Comparison of ENCODE assay signal across 11 cellular contexts in genomic region chr1:240399381-240399780, GRCh38.
DNase-seq lines count a peak whose midpoint lies in the region; ATAC-seq and TF ChIP-seq lines count a peak whose summit lies in the region.
"Had no signal": no experiment of that assay in that cellular context is flagged by ENCODE, and none has a peak within 500 bp of the region (broad histone marks: within the 10 kb centered on the region; RNA-seq: fewer than 3 reads in every experiment).

No MANE protein-coding gene starts in this region.

- H3K36me3 Mint-ChIP-seq in GM23338 (ENCODE audit: low read depth) = no peaks in the 10 kb centered on the region

- no peaks in the 10 kb centered on the region for H3K27me3 Mint-ChIP-seq in GM23338 (ENCODE audit: insufficient read depth, low read depth, poor library complexity)

- 25% methylated on average over 6 of the region's 6 CpGs for WGBS in SK-N-SH (ENCODE audit: low lambda C conversion rate)
- WGBS in gastroesophageal sphincter (ENCODE audit: low coverage in 1 of 2), 2 donors = 24 to 58% methylated on average over 4 of the region's 6 CpGs

- no peaks in the 10 kb centered on the region for H3K9me3 Mint-ChIP-seq in GM23338

- H3K4me3 ChIP-seq in GM23338 (no peak overlapping the region), SK-N-SH (ENCODE audit: low read depth in 2 of 2, low read length in 1 of 2) (no peak overlapping the region), skeletal muscle satellite cell (ENCODE audit: low read length) (no peak overlapping the region), gastroesophageal sphincter (no peak overlapping the region)
- H3K4me3 ChIP-seq: ovary had no signal

- TF ChIP-seq RAD21 in SK-N-SH (IDR thresholded peaks at IDR 0.05; ENCODE audit: low read length) = no peak

- CTCF ChIA-PET in SK-N-SH (lab: Yijun Ruan, JAX) = interaction anchor here (0.6 to 1.3 kb wide), 2 partner anchors 21 to 542 kb away, joined by 3 read pairs; no protein-coding TSS in a partner anchor

- H3K27me3 ChIP-seq in GM23338 (ENCODE audit: insufficient read depth) (no peaks in the 10 kb centered on the region), SK-N-SH (ENCODE audit: insufficient read depth) (no peaks in the 10 kb centered on the region), skeletal muscle satellite cell (ENCODE audit: control insufficient read depth, insufficient read depth, low read length) (no peaks in the 10 kb centered on the region), gastroesophageal sphincter (no peaks in the 10 kb centered on the region)
- H3K27me3 ChIP-seq: ovary had no signal

- no peak overlapping the region for H2AFZ ChIP-seq in GM23338
- no peak overlapping the region for H2AFZ ChIP-seq in SK-N-SH (ENCODE audit: low read depth)

- H3K4me1 ChIP-seq in GM23338 (ENCODE audit: insufficient read depth) (no peaks in the 10 kb centered on the region), SK-N-SH (ENCODE audit: control insufficient read depth in 1 of 2, insufficient read depth in 2 of 2, low read depth in 1 of 2, low read length in 1 of 2) (peaks cover 2 to 12% of the 10 kb centered on the region in 2 experiments; a peak in 2 of 4 replicates), skeletal muscle satellite cell (ENCODE audit: control insufficient read depth, insufficient read depth, low read length) (peaks cover 30% of the 10 kb centered on the region), gastroesophageal sphincter (peaks cover 0 to 26% (median 9%) of the 10 kb centered on the region in 3 donors)

- H3K4me1 Mint-ChIP-seq in GM23338 = no peaks in the 10 kb centered on the region

- H3K9ac ChIP-seq in SK-N-SH = peak overlapping the region; percentile 13; the same call in 1 of the 2 replicates
- peak overlapping the region; percentile 36 for H3K9ac ChIP-seq in skeletal muscle satellite cell (ENCODE audit: low read depth, low read length)

- DNase-seq in GM23338 (ENCODE audit: low spot score) = no peak
- DNase-seq in SK-N-SH = no peak
- peak; percentile 57 for DNase-seq in fibroblast of the conjunctiva (ENCODE audit: low read depth)
- no peak for DNase-seq in HUDEP-2 (lab: John Stamatoyannopoulos, UW; ENCODE audit: unreplicated experiment in 76 of 76)
- DNase-seq in foreskin melanocyte = no peak
- DNase-seq: cortex of kidney, NCI-H1417 had no signal

- H3K36me3 ChIP-seq in GM23338 (ENCODE audit: insufficient read depth) (no peaks in the 10 kb centered on the region), SK-N-SH (replicated peaks in 1 of 2; ENCODE audit: control insufficient read depth in 1 of 2, insufficient read depth in 2 of 2, low read length in 1 of 2) (peaks cover 4 to 50% of the 10 kb centered on the region in 2 experiments), skeletal muscle satellite cell (ENCODE audit: insufficient read depth, low read length) (no peaks in the 10 kb centered on the region), gastroesophageal sphincter (no peaks in the 10 kb centered on the region)
- H3K36me3 ChIP-seq: ovary had no signal

- no peak overlapping the region for H3K27ac Mint-ChIP-seq in GM23338

- H3F3A ChIP-seq in GM23338 (replicated peaks; ENCODE audit: low read depth) (no peaks in the 10 kb centered on the region), SK-N-SH (replicated peaks; ENCODE audit: insufficient read depth) (peaks cover 20% of the 10 kb centered on the region)

- H3K9me2 ChIP-seq in GM23338 (ENCODE audit: insufficient read depth) = no peaks in the 10 kb centered on the region
- no peaks in the 10 kb centered on the region for H3K9me2 ChIP-seq in SK-N-SH

- H3K4me3 Mint-ChIP-seq in GM23338 = no peak overlapping the region

- POLR2A ChIA-PET in SK-N-SH (lab: Yijun Ruan, JAX) = interaction anchor here (0.6 kb wide), 1 partner anchor 213 kb away, joined by 3 read pairs; no protein-coding TSS in a partner anchor

- H3K9me3 ChIP-seq in SK-N-SH (no peaks in the 10 kb centered on the region), skeletal muscle satellite cell (replicated peaks; ENCODE audit: low read length) (no peaks in the 10 kb centered on the region), gastroesophageal sphincter (no peaks in the 10 kb centered on the region)
- H3K9me3 ChIP-seq: ovary had no signal

- TF ChIP-seq EP300 in SK-N-SH (IDR thresholded peaks at IDR 0.05; ENCODE audit: borderline replicate concordance in 1 of 2, low read depth in 1 of 2, low read length in 1 of 2) (peak in 1 of 2 experiments; percentile 39; a peak in 1 of 4 replicates), gastroesophageal sphincter (IDR thresholded peaks at IDR 0.05) (no peak)

- H3K27ac ChIP-seq in GM23338 (ENCODE audit: low read depth) (no peak overlapping the region), SK-N-SH (ENCODE audit: low read depth in 2 of 2, low read length in 1 of 2) (peak overlapping the region in 1 of 2 experiments; percentile 73; a peak in 2 of 4 replicates), gastroesophageal sphincter (no peak overlapping the region)
- H3K27ac ChIP-seq: ovary had no signal

- no peak overlapping the region for H3K4me2 ChIP-seq in GM23338
- peak overlapping the region; percentile 35 for H3K4me2 ChIP-seq in SK-N-SH
- peak overlapping the region; percentile 12 for H3K4me2 ChIP-seq in skeletal muscle satellite cell (ENCODE audit: low read length)

- TF ChIP-seq CTCF in GM23338 (conservative IDR thresholded peaks at IDR 0.05; ENCODE audit: low read depth in 2 of 2) = no peak
- no peak for TF ChIP-seq CTCF in SK-N-SH (IDR thresholded peaks at IDR 0.05)
- TF ChIP-seq CTCF in gastroesophageal sphincter (IDR thresholded peaks at IDR 0.05) = no peak

- H4K20me1 ChIP-seq in GM23338 (replicated peaks; ENCODE audit: insufficient read depth) = no peaks in the 10 kb centered on the region
- H4K20me1 ChIP-seq in SK-N-SH (ENCODE audit: insufficient read depth) = no peaks in the 10 kb centered on the region

- ATAC-seq in GM23338 (peak; percentile 45; the same call in 2 of the 3 replicates), GM18873 (IDR thresholded peaks at IDR 0.05; ENCODE audit: low FRiP score, unreplicated experiment) (no peak), gastroesophageal sphincter (no peak)

- TF ChIP-seq POLR2A in gastroesophageal sphincter (IDR thresholded peaks at IDR 0.05) = no peak

- H3K79me2 ChIP-seq in GM23338 (replicated peaks; ENCODE audit: insufficient read depth) (no peaks in the 10 kb centered on the region), SK-N-SH (ENCODE audit: insufficient read depth) (peaks cover 23% of the 10 kb centered on the region)

TF ChIP-seq in GM23338, 12 proteins besides CTCF, POLR2A, EP300 and RAD21 (continues in another document):
- no peak for TF ChIP-seq ETS1 (IDR thresholded peaks at IDR 0.05)

TF ChIP-seq in SK-N-SH, 30 proteins besides CTCF, POLR2A, EP300 and RAD21 (continues in another document):
- TF ChIP-seq JUND (IDR thresholded peaks at IDR 0.05) (peak; percentile 62), FOSL2 (IDR thresholded peaks at IDR 0.05; ENCODE audit: borderline replicate concordance, low read depth) (peak; percentile 75; the same call in 1 of the 2 replicates), POLR2AphosphoS5 (IDR thresholded peaks at IDR 0.05; ENCODE audit: low read depth, low read length) (no peak), RCOR1 (IDR thresholded peaks at IDR 0.05; ENCODE audit: low read length) (no peak), PBX3 (IDR thresholded peaks at IDR 0.05) (peak; percentile 35; the same call in 1 of the 2 replicates), REST (IDR thresholded peaks at IDR 0.05; ENCODE audit: low read depth, low read length) (no peak), TCF12 (IDR thresholded peaks at IDR 0.05) (peak; percentile 50), YY1 (IDR thresholded peaks at IDR 0.05; ENCODE audit: low read depth) (peak; percentile 29; the same call in 1 of the 2 replicates), FOXJ3 (CRISPR knock-in tag; IDR thresholded peaks at IDR 0.05) (no peak), GABPA (IDR thresholded peaks at IDR 0.05; ENCODE audit: low read depth) (no peak)
